1 cellular context compared by ENCODE assay signal in the genomic region with DNA sequence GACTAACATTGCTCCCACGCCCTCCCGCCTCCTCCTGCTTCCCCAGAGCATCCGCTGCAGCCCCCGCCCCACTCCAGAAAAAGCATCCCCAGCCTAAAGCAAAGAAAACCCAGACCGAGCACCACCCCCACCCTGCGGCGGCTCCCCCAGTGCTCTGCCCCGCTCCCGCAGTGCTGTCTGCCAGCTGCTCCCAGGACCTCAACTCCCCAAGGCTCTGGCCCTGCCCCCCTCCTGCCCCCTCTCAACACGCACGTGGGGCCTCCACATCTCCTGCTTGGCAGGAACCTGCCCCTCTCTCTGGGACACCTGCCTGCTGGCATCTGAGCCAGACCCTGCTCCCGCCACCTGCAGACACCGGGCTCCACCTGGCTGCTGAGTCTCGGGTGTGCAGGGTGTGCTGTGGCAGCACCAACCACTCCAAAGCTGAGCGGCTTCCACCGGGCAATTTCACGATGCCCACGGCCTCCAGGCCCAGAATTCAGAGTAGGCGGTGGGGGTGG.
TF ChIP-seq lines count a peak whose summit lies in the region.

No MANE protein-coding gene starts in this region.

TF ChIP-seq in H1, 55 proteins besides CTCF, POLR2A, EP300 and RAD21 (continued from another document):
- TF ChIP-seq, protein P1, sequence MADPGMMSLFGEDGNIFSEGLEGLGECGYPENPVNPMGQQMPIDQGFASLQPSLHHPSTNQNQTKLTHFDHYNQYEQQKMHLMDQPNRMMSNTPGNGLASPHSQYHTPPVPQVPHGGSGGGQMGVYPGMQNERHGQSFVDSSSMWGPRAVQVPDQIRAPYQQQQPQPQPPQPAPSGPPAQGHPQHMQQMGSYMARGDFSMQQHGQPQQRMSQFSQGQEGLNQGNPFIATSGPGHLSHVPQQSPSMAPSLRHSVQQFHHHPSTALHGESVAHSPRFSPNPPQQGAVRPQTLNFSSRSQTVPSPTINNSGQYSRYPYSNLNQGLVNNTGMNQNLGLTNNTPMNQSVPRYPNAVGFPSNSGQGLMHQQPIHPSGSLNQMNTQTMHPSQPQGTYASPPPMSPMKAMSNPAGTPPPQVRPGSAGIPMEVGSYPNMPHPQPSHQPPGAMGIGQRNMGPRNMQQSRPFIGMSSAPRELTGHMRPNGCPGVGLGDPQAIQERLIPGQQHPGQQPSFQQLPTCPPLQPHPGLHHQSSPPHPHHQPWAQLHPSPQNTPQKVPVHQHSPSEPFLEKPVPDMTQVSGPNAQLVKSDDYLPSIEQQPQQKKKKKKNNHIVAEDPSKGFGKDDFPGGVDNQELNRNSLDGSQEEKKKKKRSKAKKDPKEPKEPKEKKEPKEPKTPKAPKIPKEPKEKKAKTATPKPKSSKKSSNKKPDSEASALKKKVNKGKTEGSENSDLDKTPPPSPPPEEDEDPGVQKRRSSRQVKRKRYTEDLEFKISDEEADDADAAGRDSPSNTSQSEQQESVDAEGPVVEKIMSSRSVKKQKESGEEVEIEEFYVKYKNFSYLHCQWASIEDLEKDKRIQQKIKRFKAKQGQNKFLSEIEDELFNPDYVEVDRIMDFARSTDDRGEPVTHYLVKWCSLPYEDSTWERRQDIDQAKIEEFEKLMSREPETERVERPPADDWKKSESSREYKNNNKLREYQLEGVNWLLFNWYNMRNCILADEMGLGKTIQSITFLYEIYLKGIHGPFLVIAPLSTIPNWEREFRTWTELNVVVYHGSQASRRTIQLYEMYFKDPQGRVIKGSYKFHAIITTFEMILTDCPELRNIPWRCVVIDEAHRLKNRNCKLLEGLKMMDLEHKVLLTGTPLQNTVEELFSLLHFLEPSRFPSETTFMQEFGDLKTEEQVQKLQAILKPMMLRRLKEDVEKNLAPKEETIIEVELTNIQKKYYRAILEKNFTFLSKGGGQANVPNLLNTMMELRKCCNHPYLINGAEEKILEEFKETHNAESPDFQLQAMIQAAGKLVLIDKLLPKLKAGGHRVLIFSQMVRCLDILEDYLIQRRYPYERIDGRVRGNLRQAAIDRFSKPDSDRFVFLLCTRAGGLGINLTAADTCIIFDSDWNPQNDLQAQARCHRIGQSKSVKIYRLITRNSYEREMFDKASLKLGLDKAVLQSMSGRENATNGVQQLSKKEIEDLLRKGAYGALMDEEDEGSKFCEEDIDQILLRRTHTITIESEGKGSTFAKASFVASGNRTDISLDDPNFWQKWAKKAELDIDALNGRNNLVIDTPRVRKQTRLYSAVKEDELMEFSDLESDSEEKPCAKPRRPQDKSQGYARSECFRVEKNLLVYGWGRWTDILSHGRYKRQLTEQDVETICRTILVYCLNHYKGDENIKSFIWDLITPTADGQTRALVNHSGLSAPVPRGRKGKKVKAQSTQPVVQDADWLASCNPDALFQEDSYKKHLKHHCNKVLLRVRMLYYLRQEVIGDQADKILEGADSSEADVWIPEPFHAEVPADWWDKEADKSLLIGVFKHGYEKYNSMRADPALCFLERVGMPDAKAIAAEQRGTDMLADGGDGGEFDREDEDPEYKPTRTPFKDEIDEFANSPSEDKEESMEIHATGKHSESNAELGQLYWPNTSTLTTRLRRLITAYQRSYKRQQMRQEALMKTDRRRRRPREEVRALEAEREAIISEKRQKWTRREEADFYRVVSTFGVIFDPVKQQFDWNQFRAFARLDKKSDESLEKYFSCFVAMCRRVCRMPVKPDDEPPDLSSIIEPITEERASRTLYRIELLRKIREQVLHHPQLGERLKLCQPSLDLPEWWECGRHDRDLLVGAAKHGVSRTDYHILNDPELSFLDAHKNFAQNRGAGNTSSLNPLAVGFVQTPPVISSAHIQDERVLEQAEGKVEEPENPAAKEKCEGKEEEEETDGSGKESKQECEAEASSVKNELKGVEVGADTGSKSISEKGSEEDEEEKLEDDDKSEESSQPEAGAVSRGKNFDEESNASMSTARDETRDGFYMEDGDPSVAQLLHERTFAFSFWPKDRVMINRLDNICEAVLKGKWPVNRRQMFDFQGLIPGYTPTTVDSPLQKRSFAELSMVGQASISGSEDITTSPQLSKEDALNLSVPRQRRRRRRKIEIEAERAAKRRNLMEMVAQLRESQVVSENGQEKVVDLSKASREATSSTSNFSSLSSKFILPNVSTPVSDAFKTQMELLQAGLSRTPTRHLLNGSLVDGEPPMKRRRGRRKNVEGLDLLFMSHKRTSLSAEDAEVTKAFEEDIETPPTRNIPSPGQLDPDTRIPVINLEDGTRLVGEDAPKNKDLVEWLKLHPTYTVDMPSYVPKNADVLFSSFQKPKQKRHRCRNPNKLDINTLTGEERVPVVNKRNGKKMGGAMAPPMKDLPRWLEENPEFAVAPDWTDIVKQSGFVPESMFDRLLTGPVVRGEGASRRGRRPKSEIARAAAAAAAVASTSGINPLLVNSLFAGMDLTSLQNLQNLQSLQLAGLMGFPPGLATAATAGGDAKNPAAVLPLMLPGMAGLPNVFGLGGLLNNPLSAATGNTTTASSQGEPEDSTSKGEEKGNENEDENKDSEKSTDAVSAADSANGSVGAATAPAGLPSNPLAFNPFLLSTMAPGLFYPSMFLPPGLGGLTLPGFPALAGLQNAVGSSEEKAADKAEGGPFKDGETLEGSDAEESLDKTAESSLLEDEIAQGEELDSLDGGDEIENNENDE (IDR thresholded peaks at IDR 0.05; ENCODE audit: insufficient replicate concordance, low read length): no peak
- no peak for TF ChIP-seq BCL11A (IDR thresholded peaks at IDR 0.05; ENCODE audit: low read depth in 2 of 2, low read length in 2 of 2)
- no peak for TF ChIP-seq CHD1 (IDR thresholded peaks at IDR 0.05; ENCODE audit: low read depth, low read length)
- no peak for TF ChIP-seq BRCA1 (IDR thresholded peaks at IDR 0.05; ENCODE audit: low read depth, low read length)
- no peak for TF ChIP-seq SIN3A (conservative IDR thresholded peaks at IDR 0.05 in 1 of 2, IDR thresholded peaks at IDR 0.05 in 1 of 2; ENCODE audit: low read depth in 1 of 2, low read length in 2 of 2)
- no peak for TF ChIP-seq EGR1 (IDR thresholded peaks at IDR 0.05; ENCODE audit: borderline replicate concordance, low read depth, low read length)
- no peak for TF ChIP-seq TCF12 (IDR thresholded peaks at IDR 0.05; ENCODE audit: low read depth, low read length)
- TF ChIP-seq BACH1 (IDR thresholded peaks at IDR 0.05; ENCODE audit: low read length): no peak
- TF ChIP-seq SIX5 (IDR thresholded peaks at IDR 0.05; ENCODE audit: low read depth, low read length): no peak
- no peak for TF ChIP-seq SRF (IDR thresholded peaks at IDR 0.05; ENCODE audit: low read depth, low read length)
- TF ChIP-seq, protein P2, sequence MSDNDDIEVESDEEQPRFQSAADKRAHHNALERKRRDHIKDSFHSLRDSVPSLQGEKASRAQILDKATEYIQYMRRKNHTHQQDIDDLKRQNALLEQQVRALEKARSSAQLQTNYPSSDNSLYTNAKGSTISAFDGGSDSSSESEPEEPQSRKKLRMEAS (IDR thresholded peaks at IDR 0.05): no peak
- TF ChIP-seq TEAD4 (IDR thresholded peaks at IDR 0.05; ENCODE audit: low read depth, low read length): no peak
- TF ChIP-seq CBX8 (IDR thresholded peaks at IDR 0.05; ENCODE audit: borderline replicate concordance, low read depth, low read length): no peak
- no peak for TF ChIP-seq JUN (IDR thresholded peaks at IDR 0.05; ENCODE audit: low read depth, low read length)
- no peak for TF ChIP-seq EZH2 (IDR thresholded peaks at IDR 0.05; ENCODE audit: low read depth, low read length, severe bottlenecking)
- TF ChIP-seq KDM5A (IDR thresholded peaks at IDR 0.05; ENCODE audit: low read length): no peak
- no peak for TF ChIP-seq RFX5 (IDR thresholded peaks at IDR 0.05; ENCODE audit: borderline replicate concordance, low read depth, low read length)
- TF ChIP-seq SUZ12 (IDR thresholded peaks at IDR 0.05; ENCODE audit: low read length): no peak
- no peak for TF ChIP-seq SAP30 (IDR thresholded peaks at IDR 0.05; ENCODE audit: insufficient read depth, insufficient replicate concordance, low read length)
TF ChIP-seq in H1: peak in this region for 0.
